In genomic region chr1:205229399-205229861, GRCh38 we compare ENCODE assay signal across 8 cellular contexts. TPM values are rescaled to one million over a fixed set of nuclear protein-coding genes. Genes with fewer than 3 reads are reported as not detected.
A peak's percentile ranks its signal among the peaks of the same experiment; 100 is the strongest.
DNase-seq lines count a peak whose midpoint lies in the region; ATAC-seq and TF ChIP-seq lines count a peak whose summit lies in the region.

No MANE protein-coding gene starts in this region.

- peaks cover 40% of the 10 kb centered on the region for H3K27me3 Mint-ChIP-seq in activated CD4-positive, alpha-beta T cell treated with anti-CD3 and anti-CD28 coated beads, Interleukin-2, amount 10 ng/mL, durations not matched to agents 7 days and 5 days

- WGBS in right lobe of liver (ENCODE audit: insufficient coverage, low coverage, low lambda C conversion rate, missing lambda C conversion rate), result 2% methylated on average over 7 of the region's 15 CpGs

- TF ChIP-seq CTCF in coronary artery (IDR thresholded peaks at IDR 0.05) (no peak), right lobe of liver (IDR thresholded peaks at IDR 0.05) (peak in 2 of 4 donors; percentile 5 to 7)

- CTCF ChIA-PET in activated CD4-positive, alpha-beta T cell treated with anti-CD3 and anti-CD28 coated beads, Interleukin-2, amount 10 ng/mL, durations not matched to agents 7 days and 5 days (lab: Charles Lee), result interaction anchor here (0.6 to 6.2 kb wide), 16 partner anchors 9 to 107 kb away, joined by 3 to 103 read pairs (median 6); no protein-coding TSS in a partner anchor

- DNase-seq in AG08396 (ENCODE audit: low spot score) (peak; percentile 78), H4 (ENCODE audit: low spot score) (peak; percentile 80), NCI-H446 treated with DMSO at 0.1 percent for 48 hours (lab: John Stamatoyannopoulos, UW) (peak; percentile 87), coronary artery (ENCODE audit: low spot score) (peak; percentile 84), right lobe of liver (peak in 1 of 3 donors; percentile 54)
- peak; percentile 79 for DNase-seq in activated CD4-positive, alpha-beta T cell treated with anti-CD3 and anti-CD28 coated beads, Interleukin-2, amount 10 ng/mL, durations not matched to agents 7 days and 5 days
- DNase-seq in stimulated activated CD4-positive, alpha-beta T cell treated with anti-CD3 and anti-CD28 coated beads, TNF-alpha, amount 100 ng/mL, for 1 hour (ENCODE audit: low read depth in 3 of 3, low spot score in 1 of 3), result peak; percentile 26 to 35 (median 27)

- POLR2A ChIA-PET in activated CD4-positive, alpha-beta T cell treated with anti-CD3 and anti-CD28 coated beads, Interleukin-2, amount 10 ng/mL, durations not matched to agents 7 days and 5 days (lab: Charles Lee), result interaction anchor here (0.6 kb wide), 1 partner anchor 110 kb away, joined by 4 read pairs; no protein-coding TSS in a partner anchor

- H3K4me3 ChIP-seq in coronary artery (peak overlapping the region; percentile 90), right lobe of liver (peak overlapping the region in 1 of 3 donors; percentile 31)

- no peaks in the 10 kb centered on the region for H3K36me3 Mint-ChIP-seq in activated CD4-positive, alpha-beta T cell treated with anti-CD3 and anti-CD28 coated beads, Interleukin-2, amount 10 ng/mL, durations not matched to agents 7 days and 5 days (ENCODE audit: low read depth)

- H3K27me3 ChIP-seq in right lobe of liver, result no peaks in the 10 kb centered on the region

- no peaks in the 10 kb centered on the region for H3K9me3 ChIP-seq in right lobe of liver

- no peaks in the 10 kb centered on the region for H3K36me3 ChIP-seq in right lobe of liver

- H3K4me3 Mint-ChIP-seq in activated CD4-positive, alpha-beta T cell treated with anti-CD3 and anti-CD28 coated beads, Interleukin-2, amount 10 ng/mL, durations not matched to agents 7 days and 5 days, result peak overlapping the region; percentile 76

- peak; percentile 73 to 76 (median 74) for ATAC-seq in right lobe of liver
- no peak for ATAC-seq in HG03378 (IDR thresholded peaks at IDR 0.05; ENCODE audit: unreplicated experiment)

- H3K27ac ChIP-seq in coronary artery (peak overlapping the region; percentile 33 to 83), right lobe of liver (no peak overlapping the region)

- TF ChIP-seq POLR2A in right lobe of liver (IDR thresholded peaks at IDR 0.05), result no peak

- intact Hi-C loops in right lobe of liver (cut with DNase I), result no loop called here

- peaks cover 47% of the 10 kb centered on the region for H3K4me1 Mint-ChIP-seq in activated CD4-positive, alpha-beta T cell treated with anti-CD3 and anti-CD28 coated beads, Interleukin-2, amount 10 ng/mL, durations not matched to agents 7 days and 5 days

- peaks cover 0 to 9% (median 0%) of the 10 kb centered on the region in 4 donors for H3K4me1 ChIP-seq in right lobe of liver

- H3K27ac Mint-ChIP-seq in activated CD4-positive, alpha-beta T cell treated with anti-CD3 and anti-CD28 coated beads, Interleukin-2, amount 10 ng/mL, durations not matched to agents 7 days and 5 days, result no peak overlapping the region

- H3K9me3 Mint-ChIP-seq in activated CD4-positive, alpha-beta T cell treated with anti-CD3 and anti-CD28 coated beads, Interleukin-2, amount 10 ng/mL, durations not matched to agents 7 days and 5 days, result no peaks in the 10 kb centered on the region

RNA-seq across cellular contexts. Expression of gene TMCC2, which starts 1.7 kb away (rescaled TPM):
- 0.74 and 2.1 TPM in 2 replicates for total RNA-seq in H4 (2014; rRNA removed; shearing (Covaris generic))
- total RNA-seq in activated CD4-positive, alpha-beta T cell treated with anti-CD3 and anti-CD28 coated beads, Interleukin-2, amount 10 ng/mL, durations not matched to agents 7 days and 5 days, result under 1 TPM; 0.52 to 0.64 TPM
- 1 to 10 TPM in 1 of 6 experiments, under 1 TPM in 5; 0.14 to 5.9 (median 0.30) TPM for total RNA-seq in right lobe of liver

RNA-seq across cellular contexts. Expression of gene DSTYK, which starts 17.9 kb away (rescaled TPM):
- 5.1 and 5.8 TPM in 2 replicates for total RNA-seq in H4 (2014; rRNA removed; shearing (Covaris generic))
- 1 to 10 TPM; 8.8 to 8.9 TPM for total RNA-seq in activated CD4-positive, alpha-beta T cell treated with anti-CD3 and anti-CD28 coated beads, Interleukin-2, amount 10 ng/mL, durations not matched to agents 7 days and 5 days
- 1 to 10 TPM; 2.5 to 2.9 (median 2.6) TPM for total RNA-seq in right lobe of liver

Comparison
In these comparisons a context has a peak if more than half of its experiments do, and no peak if none do; other contexts are left out.
1. H3K27ac ChIP-seq: peak in coronary artery (2 of 2); none in right lobe of liver (0 of 3).